ENCODE assay signal across 8 cellular contexts in the genomic region with DNA sequence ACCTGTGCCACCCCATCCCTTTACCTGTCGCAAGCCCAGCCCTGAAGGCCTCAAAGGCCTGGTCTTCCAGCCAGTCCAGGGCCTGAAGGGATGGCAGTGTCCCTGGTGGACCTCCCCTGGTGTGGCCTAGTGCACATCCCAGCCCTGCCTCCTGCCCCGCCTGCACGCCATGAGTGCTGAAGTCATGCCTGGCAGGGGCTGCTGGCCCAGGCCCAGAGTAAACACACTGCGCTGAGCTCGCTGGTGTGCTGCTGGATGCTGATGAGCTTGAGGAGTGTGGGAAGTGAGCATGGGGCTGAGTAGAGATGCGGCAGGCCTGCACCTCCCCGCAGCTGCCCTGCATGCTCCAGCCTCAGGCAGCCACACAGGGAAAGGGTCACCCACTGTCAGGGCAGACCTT. TPM values are rescaled to one million over a fixed set of nuclear protein-coding genes. Genes with fewer than 3 reads are reported as not detected.
DNase-seq lines count a peak whose midpoint lies in the region; ATAC-seq and TF ChIP-seq lines count a peak whose summit lies in the region.

No MANE protein-coding gene starts in this region.

- no peaks in the 10 kb centered on the region for H3K4me1 Mint-ChIP-seq in stimulated activated naive B cell treated with anti-CD40 and anti-IgM and Interleukin-4, amounts not matched to agents 10 μg/mL and 1 μg/mL and 100 μg/mL, for 72 hours

- H3K27me3 Mint-ChIP-seq in stimulated activated naive B cell treated with anti-CD40 and anti-IgM and Interleukin-4, amounts not matched to agents 10 μg/mL and 1 μg/mL and 100 μg/mL, for 72 hours: peaks cover under 1 to 13% of the 10 kb centered on the region in 2 donors

- H3K9me3 ChIP-seq in esophagus muscularis mucosa: no peaks in the 10 kb centered on the region

- TF ChIP-seq EP300 in esophagus muscularis mucosa (IDR thresholded peaks at IDR 0.05): no peak

- no peaks in the 10 kb centered on the region for H3K27me3 ChIP-seq in esophagus muscularis mucosa

- H3K27ac Mint-ChIP-seq in stimulated activated naive B cell treated with anti-CD40 and anti-IgM and Interleukin-4, amounts not matched to agents 10 μg/mL and 1 μg/mL and 100 μg/mL, for 72 hours: no peak overlapping the region

- no peak overlapping the region for H3K4me3 Mint-ChIP-seq in stimulated activated naive B cell treated with anti-CD40 and anti-IgM and Interleukin-4, amounts not matched to agents 10 μg/mL and 1 μg/mL and 100 μg/mL, for 72 hours

- DNase-seq in COLO668 (lab: John Stamatoyannopoulos, UW; ENCODE audit: unreplicated experiment) (peak; percentile 61), NCI-H460 (ENCODE audit: extremely low read depth, low read depth) (peak; percentile 33), esophagus muscularis mucosa (ENCODE audit: extremely low spot score) (peak; percentile 95), nucleus accumbens (lab: John Stamatoyannopoulos, UW) (peak; percentile 29 to 96 (median 88)), NOMO-1 treated with dmso at 0.1 percent for 144 hours (lab: John Stamatoyannopoulos, UW; ENCODE audit: unreplicated experiment) (no peak)
- no peak for DNase-seq in stimulated activated naive B cell treated with anti-CD40 and anti-IgM and Interleukin-4, amounts not matched to agents 10 μg/mL and 1 μg/mL and 100 μg/mL, for 72 hours

- peaks cover 21 to 33% (median 24%) of the 10 kb centered on the region in 4 donors for H3K36me3 ChIP-seq in esophagus muscularis mucosa

- H3K36me3 Mint-ChIP-seq in stimulated activated naive B cell treated with anti-CD40 and anti-IgM and Interleukin-4, amounts not matched to agents 10 μg/mL and 1 μg/mL and 100 μg/mL, for 72 hours: no peaks in the 10 kb centered on the region

- no peak for TF ChIP-seq CTCF in esophagus muscularis mucosa (IDR thresholded peaks at IDR 0.05)

- WGBS in esophagus muscularis mucosa: 48% methylated on average over 2 of the region's 7 CpGs

- no peaks in the 10 kb centered on the region for H3K9me3 Mint-ChIP-seq in stimulated activated naive B cell treated with anti-CD40 and anti-IgM and Interleukin-4, amounts not matched to agents 10 μg/mL and 1 μg/mL and 100 μg/mL, for 72 hours

- no peak overlapping the region for H3K4me3 ChIP-seq in esophagus muscularis mucosa

- intact Hi-C loops in esophagus muscularis mucosa (cut with DNase I): no loop called here

- no peak for TF ChIP-seq POLR2A in esophagus muscularis mucosa (IDR thresholded peaks at IDR 0.05; ENCODE audit: low read depth)

- ATAC-seq in stimulated activated naive B cell treated with anti-CD40 and anti-IgM and Interleukin-4, amounts not matched to agents 10 μg/mL and 1 μg/mL and 100 μg/mL, for 72 hours (replicated peaks): no peak
- ATAC-seq in GM18498 (IDR thresholded peaks at IDR 0.05; ENCODE audit: unreplicated experiment) (no peak), HG03432 (IDR thresholded peaks at IDR 0.05; ENCODE audit: unreplicated experiment) (no peak)

- peak overlapping the region; percentile 40 to 68 (median 61) for H3K27ac ChIP-seq in esophagus muscularis mucosa (replicated peaks in 1 of 4)

- peaks cover 11 to 32% (median 30%) of the 10 kb centered on the region in 4 donors for H3K4me1 ChIP-seq in esophagus muscularis mucosa

RNA-seq across cellular contexts. Expression of a gene that starts 43.2 kb away (rescaled TPM):
- total RNA-seq in NCI-H460 (2014; rRNA removed; shearing (Covaris generic)): 40.7 and 42.5 TPM in 2 replicates
- polyA plus RNA-seq in NCI-H460 (2014; cell fraction: nucleus; rRNA removed): 37.0 and 37.9 TPM in 2 replicates
- total RNA-seq in esophagus muscularis mucosa: 100 to 1,000 TPM; 101 to 146 (median 109) TPM

RNA-seq across cellular contexts. Expression of a gene that starts 50.1 kb away (rescaled TPM):
- not detected in 2 replicates for total RNA-seq in NCI-H460 (2014; rRNA removed; shearing (Covaris generic))
- polyA plus RNA-seq in NCI-H460 (2014; cell fraction: nucleus; rRNA removed): not detected in 2 replicates
- 1 to 10 TPM in 1 of 4 donors, not detected in 3; 1.2 TPM for total RNA-seq in esophagus muscularis mucosa

RNA-seq across cellular contexts. Expression of a gene that starts 56.0 kb away (rescaled TPM):
- 0.02 TPM in 1 of 2 replicates, not detected in the other for total RNA-seq in NCI-H460 (2014; rRNA removed; shearing (Covaris generic))
- polyA plus RNA-seq in NCI-H460 (2014; cell fraction: nucleus; rRNA removed): not detected in 2 replicates
- under 1 TPM in 1 of 4 donors, not detected in 3; 0.63 TPM for total RNA-seq in esophagus muscularis mucosa

Comparison
In these comparisons a context has a peak if more than half of its experiments do, and no peak if none do; other contexts are left out.
1. DNase-seq: peak in COLO668 (single experiment), NCI-H460 (single experiment), esophagus muscularis mucosa (single experiment) and nucleus accumbens (56 of 56); none in NOMO-1 treated with dmso at 0.1 percent for 144 hours (single experiment) and stimulated activated naive B cell treated with anti-CD40 and anti-IgM and Interleukin-4, amounts not matched to agents 10 μg/mL and 1 μg/mL and 100 μg/mL, for 72 hours (single experiment).